Comparison of ENCODE assay signal across 1 cellular context in the genomic region with DNA sequence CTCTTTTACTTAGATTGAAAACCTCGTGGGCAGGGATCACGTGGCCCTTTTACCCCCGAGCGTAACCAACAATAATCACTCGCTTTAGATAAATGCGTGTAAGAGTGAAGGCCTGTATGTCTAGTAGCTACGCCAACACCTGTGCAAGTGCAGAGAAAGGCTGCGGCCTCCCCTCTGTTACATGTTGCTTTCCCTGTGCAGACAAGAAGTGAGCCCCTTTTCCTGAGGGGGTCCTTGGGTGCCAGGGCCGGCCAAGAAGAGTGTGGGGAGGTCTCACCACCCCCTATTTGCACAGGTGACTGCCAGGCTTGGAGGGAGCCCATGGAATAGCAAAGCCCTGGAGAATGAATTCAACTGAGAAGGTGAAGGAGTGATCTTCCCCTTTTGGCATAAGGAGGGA.
TF ChIP-seq lines count a peak whose summit lies in the region.

No MANE protein-coding gene starts in this region.

TF ChIP-seq in HepG2, 621 proteins besides CTCF, POLR2A, EP300 and RAD21:
- TF ChIP-seq HNRNPUL1 (IDR thresholded peaks at IDR 0.05; ENCODE audit: low read depth, low read length) (no peak), ZNF547 (CRISPR knock-in tag; IDR thresholded peaks at IDR 0.05) (no peak), SAP130 (CRISPR knock-in tag; IDR thresholded peaks at IDR 0.05; ENCODE audit: low read depth) (no peak), HOXA5 (CRISPR knock-in tag; IDR thresholded peaks at IDR 0.05) (no peak), RCOR2 (CRISPR knock-in tag; IDR thresholded peaks at IDR 0.05) (no peak)
- TF ChIP-seq, protein P1, sequence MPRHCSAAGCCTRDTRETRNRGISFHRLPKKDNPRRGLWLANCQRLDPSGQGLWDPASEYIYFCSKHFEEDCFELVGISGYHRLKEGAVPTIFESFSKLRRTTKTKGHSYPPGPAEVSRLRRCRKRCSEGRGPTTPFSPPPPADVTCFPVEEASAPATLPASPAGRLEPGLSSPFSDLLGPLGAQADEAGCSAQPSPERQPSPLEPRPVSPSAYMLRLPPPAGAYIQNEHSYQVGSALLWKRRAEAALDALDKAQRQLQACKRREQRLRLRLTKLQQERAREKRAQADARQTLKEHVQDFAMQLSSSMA (CRISPR knock-in tag; IDR thresholded peaks at IDR 0.05): no peak
- TF ChIP-seq, protein P2, sequence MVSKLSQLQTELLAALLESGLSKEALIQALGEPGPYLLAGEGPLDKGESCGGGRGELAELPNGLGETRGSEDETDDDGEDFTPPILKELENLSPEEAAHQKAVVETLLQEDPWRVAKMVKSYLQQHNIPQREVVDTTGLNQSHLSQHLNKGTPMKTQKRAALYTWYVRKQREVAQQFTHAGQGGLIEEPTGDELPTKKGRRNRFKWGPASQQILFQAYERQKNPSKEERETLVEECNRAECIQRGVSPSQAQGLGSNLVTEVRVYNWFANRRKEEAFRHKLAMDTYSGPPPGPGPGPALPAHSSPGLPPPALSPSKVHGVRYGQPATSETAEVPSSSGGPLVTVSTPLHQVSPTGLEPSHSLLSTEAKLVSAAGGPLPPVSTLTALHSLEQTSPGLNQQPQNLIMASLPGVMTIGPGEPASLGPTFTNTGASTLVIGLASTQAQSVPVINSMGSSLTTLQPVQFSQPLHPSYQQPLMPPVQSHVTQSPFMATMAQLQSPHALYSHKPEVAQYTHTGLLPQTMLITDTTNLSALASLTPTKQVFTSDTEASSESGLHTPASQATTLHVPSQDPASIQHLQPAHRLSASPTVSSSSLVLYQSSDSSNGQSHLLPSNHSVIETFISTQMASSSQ (IDR thresholded peaks at IDR 0.05; ENCODE audit: low read depth): no peak
- TF ChIP-seq, protein P2 (CRISPR knock-in tag; IDR thresholded peaks at IDR 0.05; ENCODE audit: borderline replicate concordance): no peak
